In genomic region chr16:10661737-10662136, GRCh38 we compare ENCODE assay signal across 26 cellular contexts. TPM values are rescaled to one million over a fixed set of nuclear protein-coding genes. Genes with fewer than 3 reads are reported as not detected.
DNase-seq lines count a peak whose midpoint lies in the region; ATAC-seq, FAIRE-seq and TF ChIP-seq lines count a peak whose summit lies in the region.
"Had no signal": no experiment of that assay in that cellular context is flagged by ENCODE, and none has a peak within 500 bp of the region (broad histone marks: within the 10 kb centered on the region; RNA-seq: fewer than 3 reads in every experiment).

No MANE protein-coding gene starts in this region.

- H3K4me3 ChIP-seq in GM23338 (no peak overlapping the region), GM12878 (no peak overlapping the region), right atrium auricular region (no peak overlapping the region), sigmoid colon (no peak overlapping the region)
- H3K4me3 ChIP-seq in effector memory CD4-positive, alpha-beta T cell (ENCODE audit: insufficient read depth, low read depth, low read length, poor library complexity, severe bottlenecking) = no peak overlapping the region
- H3K4me3 ChIP-seq: A549; BLaER1 treated with 17β-estradiol and CSF1 and Interleukin-3, amounts not matched to agents 10 nM and 100 nM had no signal

- TF ChIP-seq RAD21 in Ishikawa (IDR thresholded peaks at IDR 0.05; ENCODE audit: low read depth) = no peak
- no peak for TF ChIP-seq RAD21 in GM12878 (IDR thresholded peaks at IDR 0.05; ENCODE audit: insufficient read depth, low read depth, low read length)

- no peak overlapping the region for H3K9ac ChIP-seq in GM12878 (ENCODE audit: control insufficient read depth, insufficient read depth, low read length)
- H3K9ac ChIP-seq: BLaER1 treated with 17β-estradiol and CSF1 and Interleukin-3, amounts not matched to agents 10 nM and 100 nM had no signal

- no peak for ATAC-seq in GM23338
- no peak for ATAC-seq in GM12878
- ATAC-seq: A549, HCT116 had no signal

- H3K27me3 Mint-ChIP-seq in GM23338 (ENCODE audit: insufficient read depth, low read depth, poor library complexity) (peaks cover 2% of the 10 kb centered on the region), nephron (ENCODE audit: low read depth) (no peaks in the 10 kb centered on the region)

- H3K4me3 Mint-ChIP-seq in GM23338 (no peak overlapping the region), nephron (no peak overlapping the region)
- H3K4me3 Mint-ChIP-seq: CD14-positive monocyte; CD4-positive, alpha-beta T cell; H9; HFFc6 had no signal

- no TSS peak for BruUV-seq in GM12878 (replicated peaks; lab: Mats Ljungman, UMichigan)

- RAD21 ChIA-PET in GM12878 (lab: Charles Lee; ENCODE audit: unreplicated experiment) = no interaction called here

- H3K9me3 ChIP-seq in GM12878 (replicated peaks; ENCODE audit: control insufficient read depth, insufficient read depth, low read length) (no peaks in the 10 kb centered on the region), right atrium auricular region (no peaks in the 10 kb centered on the region), sigmoid colon (no peaks in the 10 kb centered on the region)
- no peaks in the 10 kb centered on the region for H3K9me3 ChIP-seq in effector memory CD4-positive, alpha-beta T cell (ENCODE audit: control insufficient read depth, low read length)
- H3K9me3 ChIP-seq: A549; BE2C; BLaER1 treated with 17β-estradiol and CSF1 and Interleukin-3, amounts not matched to agents 10 nM and 100 nM had no signal

- H3K27me3 ChIP-seq in GM23338 (ENCODE audit: insufficient read depth) (no peaks in the 10 kb centered on the region), GM12878 (replicated peaks in 1 of 2; ENCODE audit: control insufficient read depth in 2 of 2, insufficient read depth in 2 of 2, low read length in 1 of 2) (0 out of 4 replicates have a peak, but pooled peaks cover 0 to 3% of the 10 kb centered on the region in 2 experiments), right atrium auricular region (no peaks in the 10 kb centered on the region), sigmoid colon (no peaks in the 10 kb centered on the region)
- no peaks in the 10 kb centered on the region for H3K27me3 ChIP-seq in effector memory CD4-positive, alpha-beta T cell (replicated peaks; ENCODE audit: control insufficient read depth, insufficient read depth, low read length, poor library complexity, severe bottlenecking)
- H3K27me3 ChIP-seq: BE2C; BLaER1 treated with 17β-estradiol and CSF1 and Interleukin-3, amounts not matched to agents 10 nM and 100 nM had no signal

- POLR2A ChIA-PET in GM12878 (lab: Charles Lee) = no interaction called here

- no peak for FAIRE-seq in GM12878 (lab: Jason Lieb, UNC)
- FAIRE-seq: A549, GM12892 had no signal

- in situ Hi-C loops in GM12878 (cut with MboI) = no loop called here

- H2AFZ ChIP-seq in GM23338 (no peak overlapping the region), GM12878 (ENCODE audit: control insufficient read depth, low read depth, low read length) (no peak overlapping the region)

- H3K4me1 ChIP-seq in GM23338 (ENCODE audit: insufficient read depth) (peaks cover 12% of the 10 kb centered on the region), GM12878 (ENCODE audit: control insufficient read depth, insufficient read depth, low read length) (peaks cover 5% of the 10 kb centered on the region; the same call in 1 of the 2 replicates), right atrium auricular region (no peaks in the 10 kb centered on the region), sigmoid colon (peaks cover 0 to 3% (median 0%) of the 10 kb centered on the region in 4 donors)
- no peaks in the 10 kb centered on the region for H3K4me1 ChIP-seq in effector memory CD4-positive, alpha-beta T cell (ENCODE audit: control insufficient read depth, insufficient read depth, low read length, poor library complexity, severe bottlenecking)
- H3K4me1 ChIP-seq: A549, BE2C had no signal

- 0% methylated on average over 1 of the region's 1 CpG for WGBS in GM12878 (ENCODE audit: insufficient coverage, insufficient replicate concordance, low lambda C conversion rate, missing lambda C conversion rate)
- 37 to 85% methylated on average over 1 of the region's 1 CpG for WGBS in sigmoid colon, 2 donors

- H3K36me3 Mint-ChIP-seq in GM23338 (ENCODE audit: low read depth) (peaks cover 15% of the 10 kb centered on the region; the same call in 1 of the 3 replicates), nephron (ENCODE audit: low read depth) (no peaks in the 10 kb centered on the region)
- H3K36me3 Mint-ChIP-seq: CD14-positive monocyte had no signal

- SMC1A ChIA-PET in GM12878 (lab: Charles Lee; ENCODE audit: uncharacterized antibody, unreplicated experiment) = interaction anchor here (3.0 kb wide), 1 partner anchor 13 kb away, joined by 7 read pairs; no protein-coding TSS in a partner anchor

- TF ChIP-seq POLR2A in GM12878 (IDR thresholded peaks at IDR 0.05; ENCODE audit: low read depth, low read length) = no peak
- no peak for TF ChIP-seq POLR2A in sigmoid colon (IDR thresholded peaks at IDR 0.05)

- intact Hi-C loops in GM12878 (cut with micrococcal nuclease; ENCODE audit: unreplicated experiment) = no loop called here
- intact Hi-C loops in sigmoid colon (cut with DNase I) = no loop called here

- H3K27ac ChIP-seq in GM23338 (ENCODE audit: low read depth) (no peak overlapping the region), GM12878 (ENCODE audit: control insufficient read depth, insufficient read depth) (no peak overlapping the region), right atrium auricular region (no peak overlapping the region), sigmoid colon (no peak overlapping the region)
- H3K27ac ChIP-seq in effector memory CD4-positive, alpha-beta T cell (ENCODE audit: insufficient read depth, low read length, poor library complexity, severe bottlenecking) = no peak overlapping the region
- H3K27ac ChIP-seq: A549; BLaER1 treated with 17β-estradiol and CSF1 and Interleukin-3, amounts not matched to agents 10 nM and 100 nM had no signal

- DNase-seq in GM23338 (ENCODE audit: low spot score) (no peak), GM12878 (ENCODE audit: low read depth, low spot score) (no peak), right atrium auricular region (ENCODE audit: low spot score) (no peak), sigmoid colon (no peak)
- no peak for DNase-seq in effector memory CD4-positive, alpha-beta T cell
- DNase-seq: 8988T; ACHN; AML-193; BE2C; Calu3; CD4-positive, alpha-beta T cell; COR-L47; DMS53; GF-D8; H9; HFFc6 had no signal

- peaks cover 23% of the 10 kb centered on the region for H3K9me3 Mint-ChIP-seq in GM23338
- H3K9me3 Mint-ChIP-seq in nephron = peaks cover 13% of the 10 kb centered on the region
- H3K9me3 Mint-ChIP-seq: CD4-positive, alpha-beta T cell; HFFc6 had no signal

- H3K4me1 Mint-ChIP-seq in GM23338 (peaks cover 19% of the 10 kb centered on the region), nephron (peaks cover 32% of the 10 kb centered on the region)
- H3K4me1 Mint-ChIP-seq: CD14-positive monocyte had no signal

- H3K4me2 ChIP-seq in GM23338 (0 out of 2 replicates have a peak overlapping the region, but pooled peaks have one; percentile 56), GM12878 (ENCODE audit: control insufficient read depth, insufficient read depth) (no peak overlapping the region)
- H3K4me2 ChIP-seq: A549 had no signal

- H3K36me3 ChIP-seq in GM23338 (ENCODE audit: insufficient read depth) (no peaks in the 10 kb centered on the region), GM12878 (ENCODE audit: control insufficient read depth in 2 of 2, insufficient read depth in 2 of 2, low read length in 1 of 2) (no peaks in the 10 kb centered on the region), right atrium auricular region (no peaks in the 10 kb centered on the region), sigmoid colon (no peaks in the 10 kb centered on the region)
- no peaks in the 10 kb centered on the region for H3K36me3 ChIP-seq in effector memory CD4-positive, alpha-beta T cell (ENCODE audit: control insufficient read depth, insufficient read depth, low read length)
- H3K36me3 ChIP-seq: BE2C; BLaER1 treated with 17β-estradiol and CSF1 and Interleukin-3, amounts not matched to agents 10 nM and 100 nM had no signal

- TF ChIP-seq CTCF in GM23338 (conservative IDR thresholded peaks at IDR 0.05; ENCODE audit: low read depth in 2 of 2) (no peak), GM12878 (IDR thresholded peaks at IDR 0.05 in 2 of 3, conservative IDR thresholded peaks at IDR 0.05 in 1 of 3; ENCODE audit: control insufficient read depth in 2 of 3, extremely low read depth in 1 of 3, insufficient read depth in 1 of 3, low read depth in 3 of 3, low read length in 3 of 3) (no peak), nephron (IDR thresholded peaks at IDR 0.05; ENCODE audit: unreplicated experiment in 3 of 3) (no peak), right atrium auricular region (IDR thresholded peaks at IDR 0.05) (no peak), sigmoid colon (IDR thresholded peaks at IDR 0.05) (no peak)

- TF ChIP-seq EP300 in Ishikawa (IDR thresholded peaks at IDR 0.05; ENCODE audit: borderline replicate concordance) = no peak
- no peak for TF ChIP-seq EP300 in GM12878 (IDR thresholded peaks at IDR 0.05; ENCODE audit: borderline replicate concordance in 1 of 2, control insufficient read depth in 1 of 2, low read depth in 2 of 2, low read length in 2 of 2)
- no peak for TF ChIP-seq EP300 in sigmoid colon (IDR thresholded peaks at IDR 0.05)

- no peaks in the 10 kb centered on the region for H3F3A ChIP-seq in GM23338 (replicated peaks; ENCODE audit: low read depth)

- CTCF ChIA-PET in GM12878 (lab: Yijun Ruan, JAX) = no interaction called here

- H3K9me2 ChIP-seq in GM23338 (ENCODE audit: insufficient read depth) = no peaks in the 10 kb centered on the region

- H3K27ac Mint-ChIP-seq in GM23338 (no peak overlapping the region), nephron (peak overlapping the region in 2 of 3 experiments; percentile 68 to 82)
- H3K27ac Mint-ChIP-seq: CD4-positive, alpha-beta T cell; H9; HFFc6 had no signal

- H4K20me1 ChIP-seq in GM23338 (replicated peaks; ENCODE audit: insufficient read depth) = no peaks in the 10 kb centered on the region
- no peaks in the 10 kb centered on the region for H4K20me1 ChIP-seq in GM12878 (ENCODE audit: control insufficient read depth, insufficient read depth)
- H4K20me1 ChIP-seq: BLaER1 treated with 17β-estradiol and CSF1 and Interleukin-3, amounts not matched to agents 10 nM and 100 nM had no signal

- H3K79me2 ChIP-seq in GM23338 (replicated peaks; ENCODE audit: insufficient read depth) = no peaks in the 10 kb centered on the region
- H3K79me2 ChIP-seq in GM12878 (ENCODE audit: control insufficient read depth, insufficient read depth, low read length) = no peaks in the 10 kb centered on the region

RNA-seq across cellular contexts. Expression of gene TEKT5, which starts 33.0 kb away (rescaled TPM):
- total RNA-seq in GM23338 (2014; rRNA removed; shearing (Covaris generic)) = 0.19 and 0.52 TPM in 2 replicates
- polyA plus RNA-seq in GM23338 (2016; fragmentation: Nextera tagmentation; extraction: Ambion mirVana) (not detected in 2 replicates), GM12878 (2011; rRNA removed) (0.66 and 0.68 TPM in 2 replicates), GM12878 (2014; fragmentation: Illumina TruSeq; extraction: Trizol) (0.19 and 0.93 TPM in 2 replicates), GM12878 (2014; fragmentation: Nextera tagmentation; extraction: Ambion mirVana) (under 1 TPM; 0.47 to 0.64 TPM), GM12878 (2014; rRNA removed) (1.1 and 1.8 TPM in 2 replicates), GM12878 (2016; fragmentation: Nextera tagmentation; extraction: Ambion mirVana) (under 1 TPM in 1 of 2 experiments, not detected in 1; 0.79 TPM), sigmoid colon (under 1 TPM in 1 of 3 donors, not detected in 2; 0.09 TPM)
- 4.6 and 6.3 TPM in 2 replicates for total RNA-seq in GM12878 (2013; cell fraction: nucleolus; rRNA removed)
- total RNA-seq in GM12878 (2014; rRNA removed) (0.22 and 1.1 TPM in 2 replicates), GM12878 (2014; rRNA removed; fragmentation: Illumina TruSeq; extraction: Trizol) (0.18 and 0.40 TPM in 2 replicates), GM12878 (2021) (0.80 and 2.2 TPM in 2 replicates), right atrium auricular region (not detected), sigmoid colon (1 to 10 TPM in 1 of 4 donors, under 1 TPM in 1, not detected in 2; 0.83 to 2.1 TPM)
- 0.26 TPM for polyA plus RNA-seq in GM12878 (2011; ENCODE audit: low read depth)
- polyA plus RNA-seq in GM12878 (2011; cell fraction: cytosol; rRNA removed) = 0.85 and 0.92 TPM in 2 replicates
- polyA plus RNA-seq in GM12878 (2011; cell fraction: nucleus; rRNA removed) = 1.8 and 2.1 TPM in 2 replicates
- 0.48 and 1.1 TPM in 2 replicates for polyA plus RNA-seq in GM12878 (2012)
- polyA minus RNA-seq in GM12878 (2011; rRNA and poly(A)+ RNA removed) = 0.44 and 0.82 TPM in 2 replicates
- not detected in 2 replicates for polyA minus RNA-seq in GM12878 (2011; cell fraction: cytosol; rRNA and poly(A)+ RNA removed)
- 0.48 TPM in 1 of 2 replicates, not detected in the other for polyA minus RNA-seq in GM12878 (2011; cell fraction: nucleus; rRNA and poly(A)+ RNA removed)
- total RNA-seq: Calu3; CD4-positive, alpha-beta T cell; Daoy; G401; H4; HFFc6 had no signal
- polyA plus RNA-seq: CD14-positive monocyte had no signal
